ENCODE assay signal across 12 cellular contexts in the genomic region with DNA sequence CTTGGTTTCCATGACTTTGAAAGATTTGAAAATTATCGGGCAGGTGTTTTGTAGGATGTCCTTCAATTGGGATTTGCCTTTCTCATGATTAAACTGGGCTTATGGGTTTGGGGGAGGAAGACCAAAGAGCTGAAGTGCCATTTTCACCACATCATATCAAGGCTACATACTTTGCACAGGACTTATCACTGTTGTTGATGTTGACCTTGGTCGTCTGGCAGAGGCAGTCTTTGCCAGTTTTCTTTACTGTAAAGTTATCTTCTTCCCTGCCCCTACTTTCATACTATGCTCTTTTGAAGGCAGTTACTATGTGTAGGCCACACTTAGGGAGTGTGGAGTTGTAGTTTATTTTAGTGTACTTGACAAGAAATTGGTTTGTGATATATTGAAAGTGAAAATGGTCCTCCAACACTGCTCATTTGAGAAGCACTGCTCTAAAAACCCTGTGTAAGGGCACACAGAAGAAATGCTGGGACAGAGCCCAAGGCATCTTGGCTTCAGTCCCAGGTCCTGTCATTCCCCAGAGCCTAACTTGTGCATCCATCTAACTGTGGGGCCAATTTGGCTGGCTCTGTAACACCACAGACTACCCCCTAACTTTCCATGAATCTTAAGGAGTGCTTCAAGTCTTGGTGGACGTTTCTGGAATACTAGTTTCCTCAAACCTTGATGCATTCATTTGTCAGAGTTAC.
A peak's percentile ranks its signal among the peaks of the same experiment; 100 is the strongest.
DNase-seq lines count a peak whose midpoint lies in the region; ATAC-seq and TF ChIP-seq lines count a peak whose summit lies in the region.
"Had no signal": no experiment of that assay in that cellular context is flagged by ENCODE, and none has a peak within 500 bp of the region (broad histone marks: within the 10 kb centered on the region; RNA-seq: fewer than 3 reads in every experiment).

No MANE protein-coding gene starts in this region.

- no peak overlapping the region; the same call in 1 of the 2 replicates for H2AFZ ChIP-seq in MM.1S (ENCODE audit: low read length)

- H3K9ac ChIP-seq in MM.1S (ENCODE audit: low read length): no peak overlapping the region

- H3K9me2 ChIP-seq in MM.1S (replicated peaks; ENCODE audit: insufficient read depth, low read length): no peaks in the 10 kb centered on the region

- no peaks in the 10 kb centered on the region for H3F3A ChIP-seq in MM.1S (ENCODE audit: insufficient read depth, low read length)

- TF ChIP-seq CTCF in MM.1S (IDR thresholded peaks at IDR 0.05; ENCODE audit: low read length): no peak
- TF ChIP-seq CTCF in brain (conservative IDR thresholded peaks at IDR 0.05): no peak
- no peak for TF ChIP-seq CTCF in sigmoid colon (IDR thresholded peaks at IDR 0.05)

- DNase-seq in MM.1S (peak; percentile 14), left ventricle myocardium superior (peak; percentile 64), sigmoid colon (no peak), immature natural killer cell (no peak), NCI-H2196 (lab: John Stamatoyannopoulos, UW; ENCODE audit: unreplicated experiment) (no peak), DMS53 treated with DMSO at 0.1 percent for 48 hours (lab: John Stamatoyannopoulos, UW; ENCODE audit: unreplicated experiment) (no peak)
- DNase-seq: CD8-positive, alpha-beta memory T cell; NCI-H526 had no signal

- ATAC-seq in left ventricle myocardium superior (peak; percentile 86), HG03045 (IDR thresholded peaks at IDR 0.05; ENCODE audit: unreplicated experiment) (no peak)

- intact Hi-C loops in left ventricle myocardium superior (cut with micrococcal nuclease): no loop called here
- intact Hi-C loops in sigmoid colon (cut with DNase I): no loop called here

- H3K9me3 Mint-ChIP-seq in brain (peaks cover 0 to 12% (median 0%) of the 10 kb centered on the region in 5 experiments), immature natural killer cell (no peaks in the 10 kb centered on the region)
- H3K9me3 Mint-ChIP-seq: CD8-positive, alpha-beta memory T cell had no signal

- H3K27me3 Mint-ChIP-seq in brain: peaks cover 2% of the 10 kb centered on the region
- peaks cover 0 to 4% (median 3%) of the 10 kb centered on the region in 3 donors for H3K27me3 Mint-ChIP-seq in immature natural killer cell (ENCODE audit: low read depth in 3 of 3)
- H3K27me3 Mint-ChIP-seq: CD8-positive, alpha-beta memory T cell had no signal

- no peak overlapping the region for H3K4me3 ChIP-seq in MM.1S (ENCODE audit: low read length)
- no peak overlapping the region for H3K4me3 ChIP-seq in sigmoid colon
- H3K4me3 ChIP-seq: ascending aorta had no signal

- H4K20me1 ChIP-seq in MM.1S (ENCODE audit: insufficient read depth, low read length): no peaks in the 10 kb centered on the region

- peak overlapping the region in 4 of 5 experiments; percentile 87 to 97 (median 96) for H3K27ac Mint-ChIP-seq in brain
- no peak overlapping the region for H3K27ac Mint-ChIP-seq in immature natural killer cell
- H3K27ac Mint-ChIP-seq: progenitor cell of endocrine pancreas had no signal

- no peak for TF ChIP-seq EP300 in sigmoid colon (IDR thresholded peaks at IDR 0.05)

- H3K36me3 Mint-ChIP-seq in brain: no peaks in the 10 kb centered on the region
- no peaks in the 10 kb centered on the region for H3K36me3 Mint-ChIP-seq in immature natural killer cell

- 84 to 85% methylated on average over 3 of the region's 3 CpGs for WGBS in sigmoid colon, 2 donors

- peak overlapping the region; percentile 19; the same call in 1 of the 2 replicates for H3K4me2 ChIP-seq in MM.1S (ENCODE audit: low read depth, low read length)

- H3K27ac ChIP-seq in MM.1S (ENCODE audit: low read length) (no peak overlapping the region), sigmoid colon (peak overlapping the region in 3 of 4 donors; percentile 41 to 56 (median 44))
- H3K27ac ChIP-seq: ascending aorta had no signal

- peak overlapping the region in 4 of 5 experiments; percentile 24 to 70 (median 48) for H3K4me3 Mint-ChIP-seq in brain
- no peak overlapping the region for H3K4me3 Mint-ChIP-seq in immature natural killer cell
- H3K4me3 Mint-ChIP-seq: CD8-positive, alpha-beta memory T cell had no signal

- TF ChIP-seq POLR2A in sigmoid colon (IDR thresholded peaks at IDR 0.05): no peak

- H3K36me3 ChIP-seq in MM.1S (replicated peaks; ENCODE audit: insufficient read depth, low read length) (no peaks in the 10 kb centered on the region), sigmoid colon (no peaks in the 10 kb centered on the region)
- H3K36me3 ChIP-seq: ascending aorta had no signal

- H3K9me3 ChIP-seq in MM.1S (replicated peaks; ENCODE audit: insufficient read depth, low read length): no peaks in the 10 kb centered on the region
- no peaks in the 10 kb centered on the region for H3K9me3 ChIP-seq in sigmoid colon
- H3K9me3 ChIP-seq: ascending aorta had no signal

- H3K27me3 ChIP-seq in MM.1S (replicated peaks; ENCODE audit: insufficient read depth, low read length) (no peaks in the 10 kb centered on the region), sigmoid colon (no peaks in the 10 kb centered on the region)
- H3K27me3 ChIP-seq: ascending aorta had no signal

- H3K79me2 ChIP-seq in MM.1S (ENCODE audit: low read length): no peaks in the 10 kb centered on the region

- no peaks in the 10 kb centered on the region for H3K4me1 ChIP-seq in MM.1S (ENCODE audit: low read length)
- H3K4me1 ChIP-seq in sigmoid colon: peaks cover 0 to 35% (median 26%) of the 10 kb centered on the region in 4 donors

- H3K4me1 Mint-ChIP-seq in brain: peaks cover 42% of the 10 kb centered on the region
- H3K4me1 Mint-ChIP-seq in immature natural killer cell: no peaks in the 10 kb centered on the region
- H3K4me1 Mint-ChIP-seq: CD8-positive, alpha-beta memory T cell had no signal

Comparison
In these comparisons a context has a peak if more than half of its experiments do, and no peak if none do; other contexts are left out.
1. DNase-seq: peak in MM.1S (single experiment) and left ventricle myocardium superior (single experiment); none in sigmoid colon (single experiment), immature natural killer cell (0 of 3), NCI-H2196 (single experiment) and DMS53 treated with DMSO at 0.1 percent for 48 hours (single experiment).
2. H3K27ac Mint-ChIP-seq: peak in brain (4 of 5); none in immature natural killer cell (0 of 6).
3. H3K4me3 Mint-ChIP-seq: peak in brain (4 of 5); none in immature natural killer cell (0 of 5).